In genomic region chr1:228136908-228137307, GRCh38 we compare ENCODE assay signal across 27 cellular contexts. TPM values are rescaled to one million over a fixed set of nuclear protein-coding genes. Genes with fewer than 3 reads are reported as not detected.
A peak's percentile ranks its signal among the peaks of the same experiment; 100 is the strongest.
DNase-seq lines count a peak whose midpoint lies in the region; ATAC-seq, FAIRE-seq and TF ChIP-seq lines count a peak whose summit lies in the region.
"Had no signal": no experiment of that assay in that cellular context is flagged by ENCODE, and none has a peak within 500 bp of the region (broad histone marks: within the 10 kb centered on the region; RNA-seq: fewer than 3 reads in every experiment).

No MANE protein-coding gene starts in this region.

- TF ChIP-seq RAD21 in HepG2 (CRISPR knock-in tag; IDR thresholded peaks at IDR 0.05) = no peak

- H3K27ac ChIP-seq in HepG2 (ENCODE audit: extremely low read length, insufficient read depth, low read length) (no peak overlapping the region), right lobe of liver (no peak overlapping the region), mammary epithelial cell (ENCODE audit: insufficient read depth, low read depth, low read length) (no peak overlapping the region)
- H3K27ac ChIP-seq: heart right ventricle, Peyer's patch, SJSA1, tibial artery, VCaP had no signal

- dilution Hi-C loops in mammary epithelial cell (cut with HindIII; ENCODE audit: low sequenced_read_pairs) = loop anchor here (5.0 kb wide), 3 partner anchors 75 to 375 kb away; no protein-coding TSS in a partner anchor

- no peak for TF ChIP-seq POLR2A in HepG2 (IDR thresholded peaks at IDR 0.05; ENCODE audit: insufficient read depth in 1 of 2, low read depth in 2 of 2, low read length in 2 of 2)
- TF ChIP-seq POLR2A in right lobe of liver (IDR thresholded peaks at IDR 0.05) = no peak

- TF ChIP-seq CTCF in HepG2 (CRISPR knock-in tag; IDR thresholded peaks at IDR 0.05) (no peak), right lobe of liver (IDR thresholded peaks at IDR 0.05) (no peak), WTC11 (IDR thresholded peaks at IDR 0.05) (no peak), fibroblast of villous mesenchyme (IDR thresholded peaks at IDR 0.05; ENCODE audit: insufficient read depth, low read depth, low read length) (no peak), mammary epithelial cell (conservative IDR thresholded peaks at IDR 0.05 in 1 of 2, IDR thresholded peaks at IDR 0.05 in 1 of 2; ENCODE audit: extremely low read depth in 1 of 2, insufficient read depth in 1 of 2, low read depth in 1 of 2, low read length in 2 of 2) (no peak)

- POLR2A ChIA-PET in HepG2 (lab: Yijun Ruan, JAX) (interaction anchor here (5.6 kb wide), 1 partner anchor 29 kb away, joined by 38 read pairs; the partner anchor contains the start of gene IBA57), WTC11 (lab: Charles Lee) (no interaction called here)

- H3K9ac ChIP-seq in HepG2 (ENCODE audit: insufficient read depth, low read depth, low read length) = no peak overlapping the region
- H3K9ac ChIP-seq in mammary epithelial cell (ENCODE audit: insufficient read depth, low read length) = no peak overlapping the region

- H2AFZ ChIP-seq in HepG2 (ENCODE audit: low read length) (no peak overlapping the region), mammary epithelial cell (ENCODE audit: low read depth, low read length) (no peak overlapping the region)

- H3K27ac Mint-ChIP-seq in WTC11 = no peak overlapping the region
- peak overlapping the region; percentile 57 for H3K27ac Mint-ChIP-seq in stimulated activated memory B cell treated with anti-CD40 and anti-IgM and Interleukin-4, amounts not matched to agents 10 μg/mL and 1 μg/mL and 100 μg/mL, for 72 hours
- H3K27ac Mint-ChIP-seq: T-helper 1 cell treated with Interleukin-12 subunit alpha and Interleukin-12 subunit beta and Interleukin-4 antibody, amounts not matched to agents 30 μg/mL and 1 μg/mL, for 36 hours had no signal

- peaks cover 7% of the 10 kb centered on the region; the same call in 1 of the 2 replicates for H3K4me1 Mint-ChIP-seq in WTC11
- peaks cover 32% of the 10 kb centered on the region for H3K4me1 Mint-ChIP-seq in stimulated activated memory B cell treated with anti-CD40 and anti-IgM and Interleukin-4, amounts not matched to agents 10 μg/mL and 1 μg/mL and 100 μg/mL, for 72 hours

- intact Hi-C loops in HepG2 (cut with micrococcal nuclease; ENCODE audit: unreplicated experiment) = no loop called here
- intact Hi-C loops in right lobe of liver (cut with DNase I) = no loop called here
- intact Hi-C loops in mammary epithelial cell (cut with micrococcal nuclease) = no loop called here

- H3K36me3 Mint-ChIP-seq in WTC11 = no peaks in the 10 kb centered on the region
- H3K36me3 Mint-ChIP-seq in stimulated activated memory B cell treated with anti-CD40 and anti-IgM and Interleukin-4, amounts not matched to agents 10 μg/mL and 1 μg/mL and 100 μg/mL, for 72 hours = no peaks in the 10 kb centered on the region
- H3K36me3 Mint-ChIP-seq: activated naive CD4-positive, alpha-beta T cell treated with anti-CD3 and anti-CD28 coated beads, Interleukin-2, amount 50 U/mL, for 24 hours had no signal

- ATAC-seq in HepG2 (no peak), right lobe of liver (no peak), WTC11 (no peak), GM19395 (IDR thresholded peaks at IDR 0.05; ENCODE audit: unreplicated experiment) (no peak)
- no peak for ATAC-seq in stimulated activated memory B cell treated with anti-CD40 and anti-IgM and Interleukin-4, amounts not matched to agents 10 μg/mL and 1 μg/mL and 100 μg/mL, for 72 hours
- ATAC-seq: HCT116, heart right ventricle, sciatic nerve had no signal

- H4K20me1 ChIP-seq in HepG2 (ENCODE audit: insufficient read depth, low read length) (no peaks in the 10 kb centered on the region; the same call in 1 of the 2 replicates), mammary epithelial cell (ENCODE audit: insufficient read depth, low read length) (no peaks in the 10 kb centered on the region)

- no peaks in the 10 kb centered on the region for H3K36me3 ChIP-seq in HepG2 (replicated peaks in 1 of 2; ENCODE audit: control insufficient read depth in 1 of 2, insufficient read depth in 2 of 2, low read length in 2 of 2)
- no peaks in the 10 kb centered on the region for H3K36me3 ChIP-seq in right lobe of liver
- H3K36me3 ChIP-seq in mammary epithelial cell (ENCODE audit: insufficient read depth, low read length) = no peaks in the 10 kb centered on the region
- H3K36me3 ChIP-seq: Peyer's patch, stomach, tibial artery had no signal

- H3K4me1 ChIP-seq in HepG2 (ENCODE audit: insufficient read depth, low read length) (peaks cover 13% of the 10 kb centered on the region), right lobe of liver (peaks cover 0 to 11% (median 7%) of the 10 kb centered on the region in 4 donors), mammary epithelial cell (ENCODE audit: insufficient read depth, low read length) (peaks cover 7% of the 10 kb centered on the region)

- in situ Hi-C loops in HepG2 (cut with HindIII; ENCODE audit: extremely low pct_ligation_motif_present, low pct_unique_long_range_greater_than_20kb) = loop anchor here (5.0 kb wide), 1 partner anchor 40 kb away; no protein-coding TSS in a partner anchor
- in situ Hi-C loops in mammary epithelial cell (cut with MboI; ENCODE audit: low sequenced_read_pairs in 2 of 2) = loop anchor here in 1 of 2 donors (10.0 kb wide), 1 partner anchor 318 kb away; a partner anchor contains a TSS

- H3K27me3 ChIP-seq in HepG2 (ENCODE audit: control insufficient read depth in 1 of 2, insufficient read depth in 2 of 2, low read length in 2 of 2) = peaks cover 0 to 8% of the 10 kb centered on the region in 2 experiments; a peak in 2 of 5 replicates
- H3K27me3 ChIP-seq in right lobe of liver = no peaks in the 10 kb centered on the region
- H3K27me3 ChIP-seq in mammary epithelial cell (ENCODE audit: insufficient read depth, low read length) = no peaks in the 10 kb centered on the region
- H3K27me3 ChIP-seq: Peyer's patch, stomach had no signal

- DNase-seq in HepG2 (ENCODE audit: low spot score) (no peak), right lobe of liver (no peak), WTC11 (ENCODE audit: low spot score) (no peak), fibroblast of villous mesenchyme (ENCODE audit: low read depth) (peak; percentile 48), mammary epithelial cell (no peak), 8988T (no peak)
- DNase-seq: ACHN; activated CD4-positive, alpha-beta T cell treated with anti-CD3 and anti-CD28 coated beads, Interleukin-2, amount 50 U/mL, for 1 hour; aorta; central memory CD4-positive, alpha-beta T cell; foreskin fibroblast; heart right ventricle; NCI-H2081; NCI-H226; NCI-H774; Peyer's patch; stomach; tibial artery had no signal

- H3K9me3 ChIP-seq in HepG2 (ENCODE audit: low read length) (no peaks in the 10 kb centered on the region), right lobe of liver (no peaks in the 10 kb centered on the region), mammary epithelial cell (replicated peaks; ENCODE audit: insufficient read depth, low read length) (no peaks in the 10 kb centered on the region)
- H3K9me3 ChIP-seq: heart right ventricle, Peyer's patch, SJSA1, stomach, tibial artery had no signal

- BruUV-seq in HepG2 (replicated peaks; lab: Mats Ljungman, UMichigan) = no TSS peak
- BruUV-seq in mammary epithelial cell (replicated peaks; lab: Mats Ljungman, UMichigan) = no TSS peak

- H3K4me2 ChIP-seq in HepG2 (ENCODE audit: low read depth, low read length) (no peak overlapping the region), mammary epithelial cell (ENCODE audit: insufficient read depth, low read depth, low read length) (no peak overlapping the region)

- H3K4me3 Mint-ChIP-seq in WTC11 = no peak overlapping the region
- H3K4me3 Mint-ChIP-seq in stimulated activated memory B cell treated with anti-CD40 and anti-IgM and Interleukin-4, amounts not matched to agents 10 μg/mL and 1 μg/mL and 100 μg/mL, for 72 hours = no peak overlapping the region
- H3K4me3 Mint-ChIP-seq: activated naive CD4-positive, alpha-beta T cell treated with anti-CD3 and anti-CD28 coated beads, Interleukin-2, amount 50 U/mL, for 24 hours; T-helper 1 cell treated with Interleukin-12 subunit alpha and Interleukin-12 subunit beta and Interleukin-4 antibody, amounts not matched to agents 30 μg/mL and 1 μg/mL, for 36 hours had no signal

- H3K9me3 Mint-ChIP-seq in WTC11 = no peaks in the 10 kb centered on the region
- no peaks in the 10 kb centered on the region for H3K9me3 Mint-ChIP-seq in stimulated activated memory B cell treated with anti-CD40 and anti-IgM and Interleukin-4, amounts not matched to agents 10 μg/mL and 1 μg/mL and 100 μg/mL, for 72 hours
- H3K9me3 Mint-ChIP-seq: activated naive CD4-positive, alpha-beta T cell treated with anti-CD3 and anti-CD28 coated beads, Interleukin-2, amount 50 U/mL, for 24 hours; CD14-positive monocyte; T-helper 1 cell treated with Interleukin-12 subunit alpha and Interleukin-12 subunit beta and Interleukin-4 antibody, amounts not matched to agents 30 μg/mL and 1 μg/mL, for 36 hours had no signal

- H3K79me2 ChIP-seq in HepG2 (ENCODE audit: insufficient read depth, low read length) (peaks cover 15% of the 10 kb centered on the region), mammary epithelial cell (ENCODE audit: insufficient read depth, low read length) (peaks cover 18% of the 10 kb centered on the region)

- CTCF ChIA-PET in HepG2 (lab: Yijun Ruan, JAX; ENCODE audit: low intra/inter-chr PET ratio, low total read pairs) = no interaction called here
- CTCF ChIA-PET in WTC11 (lab: Charles Lee) = no interaction called here
- CTCF ChIA-PET in mammary epithelial cell (lab: Charles Lee; ENCODE audit: low non-redundant PET) = no interaction called here

- no peak for FAIRE-seq in HepG2 (lab: Jason Lieb, UNC)

- H3K27me3 Mint-ChIP-seq in WTC11 (ENCODE audit: low read depth) = peaks cover 59% of the 10 kb centered on the region
- H3K27me3 Mint-ChIP-seq in stimulated activated memory B cell treated with anti-CD40 and anti-IgM and Interleukin-4, amounts not matched to agents 10 μg/mL and 1 μg/mL and 100 μg/mL, for 72 hours = peaks cover 8% of the 10 kb centered on the region
- H3K27me3 Mint-ChIP-seq: activated naive CD4-positive, alpha-beta T cell treated with anti-CD3 and anti-CD28 coated beads, Interleukin-2, amount 50 U/mL, for 24 hours had no signal

- no peak for TF ChIP-seq EP300 in HepG2 (IDR thresholded peaks at IDR 0.05; ENCODE audit: low read depth in 2 of 2, low read length in 2 of 2)
- no peak for TF ChIP-seq EP300 in HepG2 (CRISPR knock-in tag; IDR thresholded peaks at IDR 0.05; ENCODE audit: borderline replicate concordance)

- WGBS in HepG2 (ENCODE audit: low lambda C conversion rate) = 0% methylated on average over 2 of the region's 2 CpGs
- 22% methylated on average over 2 of the region's 2 CpGs for WGBS in right lobe of liver (ENCODE audit: insufficient coverage, low coverage, low lambda C conversion rate, missing lambda C conversion rate)
- WGBS in mammary epithelial cell (ENCODE audit: low coverage, missing lambda C conversion rate) = 83% methylated on average over 2 of the region's 2 CpGs

- H3K4me3 ChIP-seq in HepG2 (replicated peaks in 1 of 3; ENCODE audit: insufficient read depth in 1 of 3, low read depth in 2 of 3, low read length in 3 of 3) (no peak overlapping the region), right lobe of liver (no peak overlapping the region), fibroblast of villous mesenchyme (ENCODE audit: low read depth, low read length) (no peak overlapping the region), mammary epithelial cell (replicated peaks in 1 of 3; ENCODE audit: insufficient read depth in 1 of 3, low read depth in 2 of 3, low read length in 3 of 3) (no peak overlapping the region)
- H3K4me3 ChIP-seq: heart right ventricle, Peyer's patch, SJSA1, stomach, tibial artery had no signal

RNA-seq across cellular contexts. Expression of gene GUK1, which starts 3.2 kb away (rescaled TPM):
- 82.7 and 116 TPM in 2 replicates for total RNA-seq in HepG2 (2016; rRNA removed; fragmentation: Illumina TruSeq; extraction: Trizol)
- 772 and 776 TPM in 2 replicates for total RNA-seq in HepG2 (2016; cell fraction: cytosol; rRNA removed; fragmentation: Illumina TruSeq; extraction: Trizol; ENCODE audit: low read depth)
- total RNA-seq in HepG2 (2016; cell fraction: insoluble cytoplasmic fraction; rRNA removed; fragmentation: Illumina TruSeq; extraction: Trizol) = 78.9 and 120 TPM in 2 replicates
- 448 and 476 TPM in 2 replicates for total RNA-seq in HepG2 (2016; cell fraction: membrane; rRNA removed; fragmentation: Illumina TruSeq; extraction: Trizol)
- total RNA-seq in HepG2 (2016; cell fraction: nucleus; rRNA removed; fragmentation: Illumina TruSeq; extraction: Trizol) = 51.4 and 56.9 TPM in 2 replicates
- 154 and 205 TPM in 2 replicates for polyA plus RNA-seq in HepG2 (2011; rRNA removed)
- polyA plus RNA-seq in HepG2 (2011; cell fraction: cytosol; rRNA removed) = 228 and 301 TPM in 2 replicates
- polyA plus RNA-seq in HepG2 (2011; cell fraction: nucleus; rRNA removed) = 387 and 492 TPM in 2 replicates
- 58.4 and 85.4 TPM in 2 replicates for polyA plus RNA-seq in HepG2 (2012)
- polyA plus RNA-seq in HepG2 (2016; cell fraction: cytosol; fragmentation: Illumina TruSeq; extraction: Trizol; ENCODE audit: low read depth) = 764 and 775 TPM in 2 replicates
- 78.9 and 87.4 TPM in 2 replicates for polyA plus RNA-seq in HepG2 (2016; cell fraction: insoluble cytoplasmic fraction; fragmentation: Illumina TruSeq; extraction: Trizol; ENCODE audit: low read depth)
- polyA plus RNA-seq in HepG2 (2016; cell fraction: membrane; fragmentation: Illumina TruSeq; extraction: Trizol; ENCODE audit: low read depth) = 402 and 423 TPM in 2 replicates
- polyA plus RNA-seq in HepG2 (2016; cell fraction: nucleus; fragmentation: Illumina TruSeq; extraction: Trizol; ENCODE audit: insufficient read depth, low read depth) = 119 and 120 TPM in 2 replicates
- 81.2 and 86.5 TPM in 2 replicates for polyA minus RNA-seq in HepG2 (2011; rRNA and poly(A)+ RNA removed; ENCODE audit: low replicate concordance)
- 31.2 and 41.7 TPM in 2 replicates for polyA minus RNA-seq in HepG2 (2011; cell fraction: cytosol; rRNA and poly(A)+ RNA removed)
- 52.1 and 60.5 TPM in 2 replicates for polyA minus RNA-seq in HepG2 (2011; cell fraction: nucleus; rRNA and poly(A)+ RNA removed)
- 100 to 1,000 TPM in 4 of 6 experiments, 10 to 100 TPM in 2; 78.0 to 235 (median 108) TPM for total RNA-seq in right lobe of liver
- total RNA-seq in WTC11 (2021) = 110 to 112 TPM (median 111 TPM) in 3 replicates
- 367 and 380 TPM in 2 replicates for total RNA-seq in fibroblast of villous mesenchyme
- total RNA-seq in mammary epithelial cell = 100 to 1,000 TPM; 229 to 242 TPM
- polyA plus RNA-seq in mammary epithelial cell = 461 TPM
- 86.1 TPM for polyA minus RNA-seq in mammary epithelial cell

RNA-seq across cellular contexts. Expression of gene GJC2, which starts 12.8 kb away (rescaled TPM):
- 1.6 and 3.8 TPM in 2 replicates for total RNA-seq in HepG2 (2016; rRNA removed; fragmentation: Illumina TruSeq; extraction: Trizol)
- total RNA-seq in HepG2 (2016; cell fraction: cytosol; rRNA removed; fragmentation: Illumina TruSeq; extraction: Trizol; ENCODE audit: low read depth) = 0.79 and 1.0 TPM in 2 replicates
- total RNA-seq in HepG2 (2016; cell fraction: insoluble cytoplasmic fraction; rRNA removed; fragmentation: Illumina TruSeq; extraction: Trizol) = 1.5 and 3.8 TPM in 2 replicates
- total RNA-seq in HepG2 (2016; cell fraction: membrane; rRNA removed; fragmentation: Illumina TruSeq; extraction: Trizol) = 1.4 and 2.0 TPM in 2 replicates
- total RNA-seq in HepG2 (2016; cell fraction: nucleus; rRNA removed; fragmentation: Illumina TruSeq; extraction: Trizol) = 2.3 and 2.4 TPM in 2 replicates
- polyA plus RNA-seq in HepG2 (2011; rRNA removed) = 1.6 and 2.5 TPM in 2 replicates
- polyA plus RNA-seq in HepG2 (2011; cell fraction: cytosol; rRNA removed) = 1.4 and 3.3 TPM in 2 replicates
- 3.1 and 3.8 TPM in 2 replicates for polyA plus RNA-seq in HepG2 (2011; cell fraction: nucleus; rRNA removed)
- polyA plus RNA-seq in HepG2 (2012) = 2.5 and 2.9 TPM in 2 replicates
- 0.48 and 0.51 TPM in 2 replicates for polyA plus RNA-seq in HepG2 (2016; cell fraction: cytosol; fragmentation: Illumina TruSeq; extraction: Trizol; ENCODE audit: low read depth)
- 1.7 and 1.8 TPM in 2 replicates for polyA plus RNA-seq in HepG2 (2016; cell fraction: insoluble cytoplasmic fraction; fragmentation: Illumina TruSeq; extraction: Trizol; ENCODE audit: low read depth)
- 1.2 and 1.3 TPM in 2 replicates for polyA plus RNA-seq in HepG2 (2016; cell fraction: membrane; fragmentation: Illumina TruSeq; extraction: Trizol; ENCODE audit: low read depth)
- 3.1 and 3.7 TPM in 2 replicates for polyA plus RNA-seq in HepG2 (2016; cell fraction: nucleus; fragmentation: Illumina TruSeq; extraction: Trizol; ENCODE audit: insufficient read depth, low read depth)
- polyA minus RNA-seq in HepG2 (2011; rRNA and poly(A)+ RNA removed; ENCODE audit: low replicate concordance) = 0.65 and 7.9 TPM in 2 replicates
- 2.4 and 5.1 TPM in 2 replicates for polyA minus RNA-seq in HepG2 (2011; cell fraction: cytosol; rRNA and poly(A)+ RNA removed)
- polyA minus RNA-seq in HepG2 (2011; cell fraction: nucleus; rRNA and poly(A)+ RNA removed) = 2.4 and 2.7 TPM in 2 replicates
- total RNA-seq in right lobe of liver = under 1 TPM in 5 of 6 experiments, not detected in 1; 0.12 to 0.44 (median 0.16) TPM
- 0.72 to 1.2 TPM (median 0.87 TPM) in 3 replicates for total RNA-seq in WTC11 (2021)
- 2.6 and 3.9 TPM in 2 replicates for total RNA-seq in fibroblast of villous mesenchyme
- under 1 TPM; 0.33 to 0.47 TPM for total RNA-seq in mammary epithelial cell
- polyA plus RNA-seq in mammary epithelial cell = 0.14 TPM
- polyA minus RNA-seq in mammary epithelial cell = not detected
- polyA plus RNA-seq: CD14-positive monocyte had no signal

RNA-seq across cellular contexts. Expression of gene MRPL55, which starts 27.8 kb away (rescaled TPM):
- 92.9 and 97.9 TPM in 2 replicates for total RNA-seq in HepG2 (2016; rRNA removed; fragmentation: Illumina TruSeq; extraction: Trizol)
- total RNA-seq in HepG2 (2016; cell fraction: cytosol; rRNA removed; fragmentation: Illumina TruSeq; extraction: Trizol; ENCODE audit: low read depth) = 49.0 and 60.3 TPM in 2 replicates
- 86.6 and 104 TPM in 2 replicates for total RNA-seq in HepG2 (2016; cell fraction: insoluble cytoplasmic fraction; rRNA removed; fragmentation: Illumina TruSeq; extraction: Trizol)
- total RNA-seq in HepG2 (2016; cell fraction: membrane; rRNA removed; fragmentation: Illumina TruSeq; extraction: Trizol) = 54.0 and 72.4 TPM in 2 replicates
- 52.4 and 56.0 TPM in 2 replicates for total RNA-seq in HepG2 (2016; cell fraction: nucleus; rRNA removed; fragmentation: Illumina TruSeq; extraction: Trizol)
- 58.6 and 74.8 TPM in 2 replicates for polyA plus RNA-seq in HepG2 (2011; rRNA removed)
- 43.3 and 107 TPM in 2 replicates for polyA plus RNA-seq in HepG2 (2011; cell fraction: cytosol; rRNA removed)
- polyA plus RNA-seq in HepG2 (2011; cell fraction: nucleus; rRNA removed) = 195 and 229 TPM in 2 replicates
- polyA plus RNA-seq in HepG2 (2012) = 31.6 and 40.6 TPM in 2 replicates
- 37.6 and 50.2 TPM in 2 replicates for polyA plus RNA-seq in HepG2 (2016; cell fraction: cytosol; fragmentation: Illumina TruSeq; extraction: Trizol; ENCODE audit: low read depth)
- polyA plus RNA-seq in HepG2 (2016; cell fraction: insoluble cytoplasmic fraction; fragmentation: Illumina TruSeq; extraction: Trizol; ENCODE audit: low read depth) = 96.5 and 99.2 TPM in 2 replicates
- polyA plus RNA-seq in HepG2 (2016; cell fraction: membrane; fragmentation: Illumina TruSeq; extraction: Trizol; ENCODE audit: low read depth) = 41.3 and 57.8 TPM in 2 replicates
- 81.1 and 106 TPM in 2 replicates for polyA plus RNA-seq in HepG2 (2016; cell fraction: nucleus; fragmentation: Illumina TruSeq; extraction: Trizol; ENCODE audit: insufficient read depth, low read depth)
- 52.6 and 85.2 TPM in 2 replicates for polyA minus RNA-seq in HepG2 (2011; rRNA and poly(A)+ RNA removed; ENCODE audit: low replicate concordance)
- polyA minus RNA-seq in HepG2 (2011; cell fraction: cytosol; rRNA and poly(A)+ RNA removed) = 25.1 and 31.5 TPM in 2 replicates
- polyA minus RNA-seq in HepG2 (2011; cell fraction: nucleus; rRNA and poly(A)+ RNA removed) = 29.2 and 32.2 TPM in 2 replicates
- total RNA-seq in right lobe of liver = 10 to 100 TPM; 24.2 to 75.9 (median 38.0) TPM
- total RNA-seq in WTC11 (2021) = 65.8 to 70.5 TPM (median 66.9 TPM) in 3 replicates
- 39.3 and 48.0 TPM in 2 replicates for total RNA-seq in fibroblast of villous mesenchyme
- 10 to 100 TPM; 37.7 to 42.3 TPM for total RNA-seq in mammary epithelial cell
- polyA plus RNA-seq in mammary epithelial cell = 66.4 TPM
- 11.7 TPM for polyA minus RNA-seq in mammary epithelial cell

RNA-seq across cellular contexts. Expression of gene IBA57, which starts 28.7 kb away (rescaled TPM):
- total RNA-seq in HepG2 (2016; rRNA removed; fragmentation: Illumina TruSeq; extraction: Trizol) (9.7 and 10.2 TPM in 2 replicates), right lobe of liver (1 to 10 TPM; 5.1 to 8.0 (median 6.1) TPM), WTC11 (2021) (11.4 to 12.5 TPM (median 12.1 TPM) in 3 replicates), fibroblast of villous mesenchyme (3.5 and 4.3 TPM in 2 replicates), mammary epithelial cell (1 to 10 TPM; 7.0 to 8.0 TPM)
- total RNA-seq in HepG2 (2016; cell fraction: cytosol; rRNA removed; fragmentation: Illumina TruSeq; extraction: Trizol; ENCODE audit: low read depth) = 0.81 and 1.6 TPM in 2 replicates
- 8.3 and 9.2 TPM in 2 replicates for total RNA-seq in HepG2 (2016; cell fraction: insoluble cytoplasmic fraction; rRNA removed; fragmentation: Illumina TruSeq; extraction: Trizol)
- 2.3 and 3.6 TPM in 2 replicates for total RNA-seq in HepG2 (2016; cell fraction: membrane; rRNA removed; fragmentation: Illumina TruSeq; extraction: Trizol)
- total RNA-seq in HepG2 (2016; cell fraction: nucleus; rRNA removed; fragmentation: Illumina TruSeq; extraction: Trizol) = 3.8 and 4.7 TPM in 2 replicates
- polyA plus RNA-seq in HepG2 (2011; rRNA removed) (2.3 and 4.2 TPM in 2 replicates), mammary epithelial cell (2.6 TPM)
- 1.7 and 3.8 TPM in 2 replicates for polyA plus RNA-seq in HepG2 (2011; cell fraction: cytosol; rRNA removed)
- 3.6 and 5.6 TPM in 2 replicates for polyA plus RNA-seq in HepG2 (2011; cell fraction: nucleus; rRNA removed)
- 2.1 and 2.8 TPM in 2 replicates for polyA plus RNA-seq in HepG2 (2012)
- polyA plus RNA-seq in HepG2 (2016; cell fraction: cytosol; fragmentation: Illumina TruSeq; extraction: Trizol; ENCODE audit: low read depth) = 0.59 and 1.2 TPM in 2 replicates
- 7.5 and 7.6 TPM in 2 replicates for polyA plus RNA-seq in HepG2 (2016; cell fraction: insoluble cytoplasmic fraction; fragmentation: Illumina TruSeq; extraction: Trizol; ENCODE audit: low read depth)
- polyA plus RNA-seq in HepG2 (2016; cell fraction: membrane; fragmentation: Illumina TruSeq; extraction: Trizol; ENCODE audit: low read depth) = 2.2 and 2.3 TPM in 2 replicates
- polyA plus RNA-seq in HepG2 (2016; cell fraction: nucleus; fragmentation: Illumina TruSeq; extraction: Trizol; ENCODE audit: insufficient read depth, low read depth) = 4.3 and 5.9 TPM in 2 replicates
- polyA minus RNA-seq in HepG2 (2011; rRNA and poly(A)+ RNA removed; ENCODE audit: low replicate concordance) = 2.7 and 11.4 TPM in 2 replicates
- polyA minus RNA-seq in HepG2 (2011; cell fraction: cytosol; rRNA and poly(A)+ RNA removed) = 3.1 and 4.6 TPM in 2 replicates
- polyA minus RNA-seq in HepG2 (2011; cell fraction: nucleus; rRNA and poly(A)+ RNA removed) = 3.7 and 5.7 TPM in 2 replicates
- polyA minus RNA-seq in mammary epithelial cell = 3.0 TPM

RNA-seq across cellular contexts. Expression of gene C1orf35, which starts 33.8 kb away (rescaled TPM):
- 14.2 and 19.3 TPM in 2 replicates for total RNA-seq in HepG2 (2016; rRNA removed; fragmentation: Illumina TruSeq; extraction: Trizol)
- 3.6 and 3.9 TPM in 2 replicates for total RNA-seq in HepG2 (2016; cell fraction: cytosol; rRNA removed; fragmentation: Illumina TruSeq; extraction: Trizol; ENCODE audit: low read depth)
- total RNA-seq in HepG2 (2016; cell fraction: insoluble cytoplasmic fraction; rRNA removed; fragmentation: Illumina TruSeq; extraction: Trizol) = 12.7 and 19.3 TPM in 2 replicates
- total RNA-seq in HepG2 (2016; cell fraction: membrane; rRNA removed; fragmentation: Illumina TruSeq; extraction: Trizol) = 5.2 and 7.7 TPM in 2 replicates
- 10.2 and 14.8 TPM in 2 replicates for total RNA-seq in HepG2 (2016; cell fraction: nucleus; rRNA removed; fragmentation: Illumina TruSeq; extraction: Trizol)
- polyA plus RNA-seq in HepG2 (2011; rRNA removed) = 8.1 and 8.8 TPM in 2 replicates
- 5.5 and 9.0 TPM in 2 replicates for polyA plus RNA-seq in HepG2 (2011; cell fraction: cytosol; rRNA removed)
- polyA plus RNA-seq in HepG2 (2011; cell fraction: nucleus; rRNA removed) = 34.5 and 36.2 TPM in 2 replicates
- polyA plus RNA-seq in HepG2 (2012) = 6.8 and 7.0 TPM in 2 replicates
- 2.9 and 3.3 TPM in 2 replicates for polyA plus RNA-seq in HepG2 (2016; cell fraction: cytosol; fragmentation: Illumina TruSeq; extraction: Trizol; ENCODE audit: low read depth)
- polyA plus RNA-seq in HepG2 (2016; cell fraction: insoluble cytoplasmic fraction; fragmentation: Illumina TruSeq; extraction: Trizol; ENCODE audit: low read depth) = 14.4 and 15.4 TPM in 2 replicates
- polyA plus RNA-seq in HepG2 (2016; cell fraction: membrane; fragmentation: Illumina TruSeq; extraction: Trizol; ENCODE audit: low read depth) = 4.2 TPM in 2 replicates
- polyA plus RNA-seq in HepG2 (2016; cell fraction: nucleus; fragmentation: Illumina TruSeq; extraction: Trizol; ENCODE audit: insufficient read depth, low read depth) = 35.0 and 36.9 TPM in 2 replicates
- polyA minus RNA-seq in HepG2 (2011; rRNA and poly(A)+ RNA removed; ENCODE audit: low replicate concordance) = 3.9 and 4.2 TPM in 2 replicates
- 1.2 and 2.6 TPM in 2 replicates for polyA minus RNA-seq in HepG2 (2011; cell fraction: cytosol; rRNA and poly(A)+ RNA removed)
- polyA minus RNA-seq in HepG2 (2011; cell fraction: nucleus; rRNA and poly(A)+ RNA removed) = 2.7 and 3.4 TPM in 2 replicates
- 1 to 10 TPM; 3.4 to 6.3 (median 5.2) TPM for total RNA-seq in right lobe of liver
- 30.0 to 33.8 TPM (median 30.7 TPM) in 3 replicates for total RNA-seq in WTC11 (2021)
- 5.6 and 5.8 TPM in 2 replicates for total RNA-seq in fibroblast of villous mesenchyme
- total RNA-seq in mammary epithelial cell = 10 to 100 TPM in 1 of 2 donors, 1 to 10 TPM in 1; 5.7 to 19.6 TPM
- polyA plus RNA-seq in mammary epithelial cell = 14.5 TPM
- 9.7 TPM for polyA minus RNA-seq in mammary epithelial cell

Comparison
In these comparisons a context has a peak if more than half of its experiments do, and no peak if none do; other contexts are left out.
1. Of the 50 proteins assayed by ChIP-seq in both HepG2 and WTC11: peak only in HepG2: none; only in WTC11: GABPB1; in both: none; in neither: 49.